ENCODE assay signal across 8 cellular contexts in the genomic region with DNA sequence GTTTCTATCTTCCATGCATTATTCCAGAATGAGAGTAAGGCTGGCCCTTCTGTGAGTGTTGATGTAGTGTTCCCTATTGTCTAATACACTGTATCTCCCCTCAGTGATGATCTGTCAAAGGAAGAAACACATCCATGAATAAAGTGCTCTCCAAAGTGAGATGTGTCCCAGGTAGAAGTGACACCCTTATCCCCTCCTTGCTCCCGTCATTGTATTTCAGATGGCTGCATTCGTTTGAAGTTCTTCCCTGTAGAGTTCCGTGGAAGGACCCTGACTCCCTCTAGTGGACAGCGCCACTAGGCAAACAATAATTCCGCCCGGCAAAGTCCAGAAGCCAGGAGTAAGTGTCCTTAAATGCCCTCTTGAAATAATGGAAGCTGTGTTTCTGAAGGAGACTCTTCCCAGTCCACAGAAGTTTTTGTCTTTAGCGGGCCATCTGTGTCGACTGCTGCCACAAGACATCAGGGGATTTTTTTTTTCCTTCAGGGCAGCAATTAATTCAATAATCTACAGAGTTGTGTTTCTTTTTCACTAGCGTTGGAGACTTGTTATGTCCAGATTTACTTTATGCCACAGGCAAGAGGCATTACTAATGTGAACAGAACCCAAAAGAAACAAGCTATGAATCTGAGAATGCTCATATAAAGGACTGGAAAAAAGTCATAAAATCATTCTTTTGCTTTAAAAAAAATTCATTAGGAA.
DNase-seq lines count a peak whose midpoint lies in the region; ATAC-seq and TF ChIP-seq lines count a peak whose summit lies in the region.

No MANE protein-coding gene starts in this region.

- CTCF ChIA-PET in SK-N-SH (lab: Yijun Ruan, JAX) = interaction anchor here (0.6 to 3.3 kb wide), 61 partner anchors 10 to 1552 kb away, joined by 3 to 35 read pairs (median 4); a partner anchor contains a TSS

- no peaks in the 10 kb centered on the region for H3K27me3 ChIP-seq in SK-N-SH (ENCODE audit: insufficient read depth)
- no peaks in the 10 kb centered on the region for H3K27me3 ChIP-seq in psoas muscle (ENCODE audit: insufficient read depth in 3 of 3, low read length in 2 of 3)
- no peaks in the 10 kb centered on the region for H3K27me3 ChIP-seq in aorta (ENCODE audit: control insufficient read depth in 1 of 2, insufficient read depth in 2 of 2, low read length in 1 of 2)

- 5% methylated on average over 9 of the region's 9 CpGs for WGBS in SK-N-SH (ENCODE audit: low lambda C conversion rate)
- WGBS in psoas muscle, 3 donors = 4 to 5% (median 4%) methylated on average over 9 of the region's 9 CpGs
- WGBS in aorta, 2 donors = 1 to 2% methylated on average over 9 of the region's 9 CpGs

- no peaks in the 10 kb centered on the region for H3K9me3 Mint-ChIP-seq in activated naive CD4-positive, alpha-beta T cell treated with anti-CD3 and anti-CD28 coated beads, Interleukin-2, amount 50 U/mL, for 72 hours

- no peaks in the 10 kb centered on the region for H3K9me2 ChIP-seq in SK-N-SH

- H3K4me2 ChIP-seq in SK-N-SH = peak overlapping the region; percentile 60

- TF ChIP-seq CTCF in GM12865 (IDR thresholded peaks at IDR 0.05; ENCODE audit: insufficient read depth, low read depth, low read length, missing control alignments) (peak; percentile 90), SK-N-SH (IDR thresholded peaks at IDR 0.05) (peak; percentile 95), psoas muscle (IDR thresholded peaks at IDR 0.05) (peak; percentile 87)

- POLR2A ChIA-PET in SK-N-SH (lab: Yijun Ruan, JAX) = no interaction called here

- H3K4me3 ChIP-seq in GM12865 (ENCODE audit: low read depth, low read length) (no peak overlapping the region), SK-N-SH (ENCODE audit: low read depth in 2 of 2, low read length in 1 of 2) (peak overlapping the region in 1 of 2 experiments; percentile 42; a peak in 1 of 4 replicates), psoas muscle (no peak overlapping the region), aorta (ENCODE audit: low read length in 2 of 2) (no peak overlapping the region)

- intact Hi-C loops in Right ventricle myocardium superior (cut with DNase I) (loop anchor here (5.0 to 10.0 kb wide), 2 partner anchors 64 to 356 kb away; a partner anchor contains a TSS), psoas muscle (cut with DNase I) (loop anchor here (1.0 to 10.0 kb wide), 6 partner anchors 57 to 464 kb away; a partner anchor contains a TSS), aorta (cut with DNase I) (loop anchor here (1.0 to 5.0 kb wide), 3 partner anchors 64 to 439 kb away; a partner anchor contains a TSS)

- DNase-seq in GM12865 (ENCODE audit: low read depth) (peak; percentile 73), NCI-H1092 treated with DMSO at 0.1 percent for 48 hours (lab: John Stamatoyannopoulos, UW) (peak; percentile 70), SK-N-SH (peak; percentile 66), Right ventricle myocardium superior (peak; percentile 75), psoas muscle (peak; percentile 66 to 82), aorta (peak; percentile 87 to 90)
- DNase-seq in activated naive CD4-positive, alpha-beta T cell treated with anti-CD3 and anti-CD28 coated beads, Interleukin-2, amount 50 U/mL, for 72 hours (ENCODE audit: low spot score in 2 of 2) = peak in 1 of 2 donors; percentile 63

- no peaks in the 10 kb centered on the region for H3K36me3 ChIP-seq in SK-N-SH (replicated peaks in 1 of 2; ENCODE audit: control insufficient read depth in 1 of 2, insufficient read depth in 2 of 2, low read length in 1 of 2)
- H3K36me3 ChIP-seq in psoas muscle (ENCODE audit: insufficient read depth in 1 of 2, low read depth in 1 of 2) = no peaks in the 10 kb centered on the region
- H3K36me3 ChIP-seq in aorta (ENCODE audit: control insufficient read depth in 1 of 2, insufficient read depth in 2 of 2, low read length in 1 of 2) = no peaks in the 10 kb centered on the region

- H3K27ac Mint-ChIP-seq in activated naive CD4-positive, alpha-beta T cell treated with anti-CD3 and anti-CD28 coated beads, Interleukin-2, amount 50 U/mL, for 72 hours = no peak overlapping the region

- H3K4me1 ChIP-seq in SK-N-SH (ENCODE audit: control insufficient read depth in 1 of 2, insufficient read depth in 2 of 2, low read depth in 1 of 2, low read length in 1 of 2) = peaks cover 0 to 2% of the 10 kb centered on the region in 2 experiments; a peak in 2 of 4 replicates
- H3K4me1 ChIP-seq in psoas muscle = no peaks in the 10 kb centered on the region
- H3K4me1 ChIP-seq in aorta (ENCODE audit: control insufficient read depth in 1 of 2, insufficient read depth in 2 of 2, low read length in 2 of 2) = peaks cover 1 to 10% of the 10 kb centered on the region in 2 donors

- peak overlapping the region; percentile 75 for H2AFZ ChIP-seq in SK-N-SH (ENCODE audit: low read depth)

- no peaks in the 10 kb centered on the region for H4K20me1 ChIP-seq in SK-N-SH (ENCODE audit: insufficient read depth)

- peak; percentile 93 for TF ChIP-seq RAD21 in SK-N-SH (IDR thresholded peaks at IDR 0.05; ENCODE audit: low read length)

- no peaks in the 10 kb centered on the region for H3K36me3 Mint-ChIP-seq in activated naive CD4-positive, alpha-beta T cell treated with anti-CD3 and anti-CD28 coated beads, Interleukin-2, amount 50 U/mL, for 72 hours

- no peaks in the 10 kb centered on the region for H3F3A ChIP-seq in SK-N-SH (replicated peaks; ENCODE audit: insufficient read depth)

- H3K27ac ChIP-seq in SK-N-SH (ENCODE audit: low read depth in 2 of 2, low read length in 1 of 2) = peak overlapping the region; percentile 60 to 65; a peak in 3 of 4 replicates
- no peak overlapping the region for H3K27ac ChIP-seq in psoas muscle
- H3K27ac ChIP-seq in aorta (ENCODE audit: low read depth in 1 of 2, low read length in 2 of 2) = peak overlapping the region in 1 of 2 donors; percentile 79

- no peaks in the 10 kb centered on the region for H3K79me2 ChIP-seq in SK-N-SH (ENCODE audit: insufficient read depth)

- TF ChIP-seq EP300 in SK-N-SH (IDR thresholded peaks at IDR 0.05; ENCODE audit: borderline replicate concordance in 1 of 2, low read depth in 1 of 2, low read length in 1 of 2) = no peak

- ATAC-seq in HG02571 (IDR thresholded peaks at IDR 0.05; ENCODE audit: unreplicated experiment) = peak; percentile 90
- ATAC-seq in activated naive CD4-positive, alpha-beta T cell treated with anti-CD3 and anti-CD28 coated beads, Interleukin-2, amount 50 U/mL, for 72 hours = peak; percentile 76 to 84
- peak; percentile 96 for ATAC-seq in Right ventricle myocardium superior (ENCODE audit: poor library complexity)
- ATAC-seq in psoas muscle = peak; percentile 90 to 99 (median 96)
- peak; percentile 93 for ATAC-seq in aorta (ENCODE audit: low FRiP score)

- H3K9me3 ChIP-seq in SK-N-SH (no peaks in the 10 kb centered on the region), psoas muscle (no peaks in the 10 kb centered on the region), aorta (ENCODE audit: control insufficient read depth, low read length) (no peaks in the 10 kb centered on the region)

- H3K9ac ChIP-seq in SK-N-SH = no peak overlapping the region; the same call in 1 of the 2 replicates

TF ChIP-seq in SK-N-SH, 30 proteins besides CTCF, POLR2A, EP300 and RAD21 (continues in another document):
- TF ChIP-seq CHD2 (IDR thresholded peaks at IDR 0.05; ENCODE audit: low read length, partially characterized antibody) (no peak), SMC3 (IDR thresholded peaks at IDR 0.05; ENCODE audit: low read depth, low read length) (peak; percentile 84), MXI1 (IDR thresholded peaks at IDR 0.05; ENCODE audit: low read depth, low read length) (no peak), TEAD4 (IDR thresholded peaks at IDR 0.05; ENCODE audit: borderline replicate concordance, insufficient read depth) (no peak; the same call in 1 of the 2 replicates), SIN3A (IDR thresholded peaks at IDR 0.05; ENCODE audit: borderline replicate concordance, low read depth, low read length) (no peak), FOXM1 (IDR thresholded peaks at IDR 0.05; ENCODE audit: low read depth) (no peak), RFX5 (IDR thresholded peaks at IDR 0.05; ENCODE audit: low read length) (no peak), RXRA (IDR thresholded peaks at IDR 0.05; ENCODE audit: borderline replicate concordance, low read depth) (peak; percentile 81; the same call in 1 of the 2 replicates)
- TF ChIP-seq, protein P1, sequence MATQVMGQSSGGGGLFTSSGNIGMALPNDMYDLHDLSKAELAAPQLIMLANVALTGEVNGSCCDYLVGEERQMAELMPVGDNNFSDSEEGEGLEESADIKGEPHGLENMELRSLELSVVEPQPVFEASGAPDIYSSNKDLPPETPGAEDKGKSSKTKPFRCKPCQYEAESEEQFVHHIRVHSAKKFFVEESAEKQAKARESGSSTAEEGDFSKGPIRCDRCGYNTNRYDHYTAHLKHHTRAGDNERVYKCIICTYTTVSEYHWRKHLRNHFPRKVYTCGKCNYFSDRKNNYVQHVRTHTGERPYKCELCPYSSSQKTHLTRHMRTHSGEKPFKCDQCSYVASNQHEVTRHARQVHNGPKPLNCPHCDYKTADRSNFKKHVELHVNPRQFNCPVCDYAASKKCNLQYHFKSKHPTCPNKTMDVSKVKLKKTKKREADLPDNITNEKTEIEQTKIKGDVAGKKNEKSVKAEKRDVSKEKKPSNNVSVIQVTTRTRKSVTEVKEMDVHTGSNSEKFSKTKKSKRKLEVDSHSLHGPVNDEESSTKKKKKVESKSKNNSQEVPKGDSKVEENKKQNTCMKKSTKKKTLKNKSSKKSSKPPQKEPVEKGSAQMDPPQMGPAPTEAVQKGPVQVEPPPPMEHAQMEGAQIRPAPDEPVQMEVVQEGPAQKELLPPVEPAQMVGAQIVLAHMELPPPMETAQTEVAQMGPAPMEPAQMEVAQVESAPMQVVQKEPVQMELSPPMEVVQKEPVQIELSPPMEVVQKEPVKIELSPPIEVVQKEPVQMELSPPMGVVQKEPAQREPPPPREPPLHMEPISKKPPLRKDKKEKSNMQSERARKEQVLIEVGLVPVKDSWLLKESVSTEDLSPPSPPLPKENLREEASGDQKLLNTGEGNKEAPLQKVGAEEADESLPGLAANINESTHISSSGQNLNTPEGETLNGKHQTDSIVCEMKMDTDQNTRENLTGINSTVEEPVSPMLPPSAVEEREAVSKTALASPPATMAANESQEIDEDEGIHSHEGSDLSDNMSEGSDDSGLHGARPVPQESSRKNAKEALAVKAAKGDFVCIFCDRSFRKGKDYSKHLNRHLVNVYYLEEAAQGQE (IDR thresholded peaks at IDR 0.05; ENCODE audit: low read depth, low read length) = peak; percentile 27; the same call in 1 of the 2 replicates
